In the genomic region with DNA sequence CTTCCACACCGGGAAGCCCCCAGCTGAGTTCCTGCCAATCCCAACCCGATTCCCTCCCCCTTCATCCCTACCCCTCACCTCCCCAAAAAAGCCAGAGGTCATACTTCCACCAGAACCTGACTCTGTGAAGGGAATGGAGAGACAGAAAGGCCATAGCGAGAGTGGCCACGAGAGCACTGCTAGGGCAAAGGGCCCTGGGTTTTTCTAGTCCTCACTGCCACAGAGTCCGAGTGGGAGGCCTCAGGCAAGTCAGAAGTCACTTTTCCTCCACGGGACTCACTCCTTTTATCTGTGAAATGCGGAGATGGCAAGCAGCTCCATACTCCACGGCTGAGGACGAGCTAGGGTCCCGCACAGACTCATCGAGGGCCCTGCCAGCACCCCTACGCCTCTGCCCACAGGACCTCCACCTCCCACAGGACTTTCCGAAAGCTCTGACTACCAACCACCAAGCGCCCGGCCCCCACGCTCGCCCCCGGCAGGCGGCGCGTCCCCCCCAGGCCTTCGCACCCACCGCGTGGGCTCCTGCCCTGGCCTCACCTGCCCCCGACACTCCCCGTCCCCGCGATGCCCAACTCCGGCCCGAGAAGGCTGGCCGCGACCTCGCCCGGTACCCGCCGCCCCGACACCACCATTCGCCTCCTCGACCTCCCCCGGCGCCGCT, we compare ENCODE assay signal across 8 cellular contexts. TPM values are rescaled to one million over a fixed set of nuclear protein-coding genes. Genes with fewer than 3 reads are reported as not detected.
DNase-seq lines count a peak whose midpoint lies in the region; ATAC-seq, FAIRE-seq and TF ChIP-seq lines count a peak whose summit lies in the region.

No MANE protein-coding gene starts in this region.

- H2BK120ac ChIP-seq in H1 (replicated peaks; ENCODE audit: low read depth, low read length) = no peak overlapping the region

- ATAC-seq in GM21367 (IDR thresholded peaks at IDR 0.05; ENCODE audit: unreplicated experiment) (peak; percentile 10), mucosa of descending colon (peak; percentile 20)

- no peak for TF ChIP-seq RAD21 in H1 (IDR thresholded peaks at IDR 0.05 in 1 of 2, conservative IDR thresholded peaks at IDR 0.05 in 1 of 2; ENCODE audit: low read depth in 2 of 2, low read length in 2 of 2)

- POLR2A ChIA-PET in H1 (lab: Charles Lee; ENCODE audit: partially characterized antibody) = interaction anchor here (0.7 to 2.0 kb wide), 9 partner anchors 10 to 186 kb away, joined by 3 to 11 read pairs (median 4); a partner anchor contains a TSS

- no peak overlapping the region for H2BK5ac ChIP-seq in H1 (ENCODE audit: low read depth, low read length)

- intact Hi-C loops in mucosa of descending colon (cut with DNase I, micrococcal nuclease) = loop anchor here in 1 of 2 donors (5.0 kb wide), 1 partner anchor 101 kb away; no protein-coding TSS in a partner anchor

- 3% methylated on average over 12 of the region's 42 CpGs; no CpG with 5 or more reads in 1 of the 2 experiments for WGBS in H1 (ENCODE audit: extremely low coverage in 1 of 2, insufficient coverage in 1 of 2, insufficient read length in 1 of 2, insufficient replicate concordance in 2 of 2, low coverage in 1 of 2, low lambda C conversion rate in 2 of 2, missing lambda C conversion rate in 1 of 2), 2 experiments

- H2BK15ac ChIP-seq in H1 (ENCODE audit: low read length) = no peak overlapping the region

- DNase-seq in activated CD8-positive, alpha-beta memory T cell treated with anti-CD3 and anti-CD28 coated beads for 24 hours = peak; percentile 81
- DNase-seq in H1 (ENCODE audit: low read depth in 1 of 2, low spot score in 2 of 2) (no peak), mucosa of descending colon (peak; percentile 49 to 77 (median 72)), SKM-1 (lab: John Stamatoyannopoulos, UW; ENCODE audit: unreplicated experiment) (no peak)
- peak; percentile 22 to 41 for DNase-seq in stimulated activated CD8-positive, alpha-beta memory T cell treated with anti-CD3 and anti-CD28 coated beads, Interleukin-7, amount 100 ng/mL, for 1 hour (ENCODE audit: low read depth in 2 of 2)

- peaks cover 44 to 85% (median 69%) of the 10 kb centered on the region in 10 experiments for H3K4me1 ChIP-seq in BLaER1 treated with 17β-estradiol and CSF1 and Interleukin-3, amounts not matched to agents 10 nM and 100 nM
- peaks cover 0 to 2% (median 0%) of the 10 kb centered on the region in 4 experiments; a peak in 2 of 7 replicates for H3K4me1 ChIP-seq in H1 (replicated peaks in 1 of 4; ENCODE audit: control insufficient read depth in 3 of 4, insufficient read depth in 4 of 4, low read length in 3 of 4)
- H3K4me1 ChIP-seq in mucosa of descending colon (ENCODE audit: low read depth) = peaks cover 21% of the 10 kb centered on the region

- TF ChIP-seq CTCF in H1 (IDR thresholded peaks at IDR 0.05; ENCODE audit: control extremely low read depth in 1 of 3, insufficient read depth in 1 of 3, low read depth in 1 of 3, low read length in 3 of 3) = no peak
- TF ChIP-seq CTCF in mucosa of descending colon (IDR thresholded peaks at IDR 0.05) = no peak

- peaks cover 15 to 34% (median 31%) of the 10 kb centered on the region in 11 experiments for H3K36me3 ChIP-seq in BLaER1 treated with 17β-estradiol and CSF1 and Interleukin-3, amounts not matched to agents 10 nM and 100 nM
- H3K36me3 ChIP-seq in KOPT-K1 (ENCODE audit: insufficient read depth, low read length) (peaks cover 28% of the 10 kb centered on the region), H1 (ENCODE audit: control insufficient read depth in 2 of 4, insufficient read depth in 4 of 4, low read length in 3 of 4) (peaks cover 0 to 4% (median 1%) of the 10 kb centered on the region in 4 experiments; a peak in 1 of 8 replicates), mucosa of descending colon (ENCODE audit: low read depth) (no peaks in the 10 kb centered on the region)

- peak overlapping the region; percentile 62; the same call in 1 of the 2 replicates for H4K8ac ChIP-seq in H1 (ENCODE audit: extremely low read depth, insufficient read depth, low read length)

- peak overlapping the region; percentile 32; the same call in 1 of the 2 replicates for H3K18ac ChIP-seq in H1 (ENCODE audit: extremely low read depth, low read length)

- no peak overlapping the region for H2AK5ac ChIP-seq in H1 (ENCODE audit: low read depth, low read length)

- H3K23me2 ChIP-seq in H1 (ENCODE audit: low read depth, low read length) = peaks cover 8% of the 10 kb centered on the region; the same call in 1 of the 2 replicates

- H3K4me3 ChIP-seq in BLaER1 treated with 17β-estradiol and CSF1 and Interleukin-3, amounts not matched to agents 10 nM and 100 nM = peak overlapping the region; percentile 70 to 91 (median 83)
- H3K4me3 ChIP-seq in H1 (ENCODE audit: extremely low read depth in 1 of 4, insufficient read depth in 2 of 4, low read depth in 3 of 4, low read length in 4 of 4) (peak overlapping the region; percentile 75 to 92 (median 84)), mucosa of descending colon (peak overlapping the region; percentile 56)

- H2AFZ ChIP-seq in H1 (ENCODE audit: low read length) = no peak overlapping the region

- peaks cover 7 to 52% (median 43%) of the 10 kb centered on the region in 11 experiments; a peak in 19 of 22 replicates for H4K20me1 ChIP-seq in BLaER1 treated with 17β-estradiol and CSF1 and Interleukin-3, amounts not matched to agents 10 nM and 100 nM
- peaks cover 0 to 9% of the 10 kb centered on the region in 2 experiments for H4K20me1 ChIP-seq in H1 (replicated peaks in 1 of 2; ENCODE audit: control insufficient read depth in 1 of 2, insufficient read depth in 2 of 2, low read length in 2 of 2)

- TF ChIP-seq EP300 in H1 (IDR thresholded peaks at IDR 0.05; ENCODE audit: borderline replicate concordance in 1 of 2, low read depth in 2 of 2, low read length in 2 of 2) = no peak

- peak overlapping the region; percentile 87 to 99 (median 92) for H3K9ac ChIP-seq in BLaER1 treated with 17β-estradiol and CSF1 and Interleukin-3, amounts not matched to agents 10 nM and 100 nM
- H3K9ac ChIP-seq in H1 (replicated peaks in 1 of 4; ENCODE audit: extremely low read depth in 1 of 4, low read depth in 3 of 4, low read length in 3 of 4) = peak overlapping the region; percentile 68 to 95 (median 75); a peak in 6 of 7 replicates

- no peak overlapping the region for H2BK20ac ChIP-seq in H1 (ENCODE audit: low read length)

- no peak overlapping the region for H3K23ac ChIP-seq in H1 (ENCODE audit: insufficient read length)

- H4K91ac ChIP-seq in H1 (replicated peaks; ENCODE audit: insufficient read length, low read length) = no peak overlapping the region

- H3K14ac ChIP-seq in H1 (ENCODE audit: insufficient read length) = no peak overlapping the region

- H3K27ac ChIP-seq in BLaER1 treated with 17β-estradiol and CSF1 and Interleukin-3, amounts not matched to agents 10 nM and 100 nM = peak overlapping the region; percentile 82 to 96 (median 91)
- H3K27ac ChIP-seq in KOPT-K1 (ENCODE audit: low read depth, low read length, poor library complexity, severe bottlenecking) (peak overlapping the region; percentile 73), H1 (ENCODE audit: low read depth, low read length) (no peak overlapping the region)

- H3K4me2 ChIP-seq in BLaER1 treated with 17β-estradiol and CSF1 and Interleukin-3, amounts not matched to agents 10 nM and 100 nM = peak overlapping the region; percentile 81 to 95 (median 92)
- H3K4me2 ChIP-seq in H1 (ENCODE audit: insufficient read depth in 1 of 2, low read depth in 2 of 2, low read length in 2 of 2) = peak overlapping the region; percentile 71 to 99

- CTCF ChIA-PET in H1 (lab: Charles Lee; ENCODE audit: partially characterized antibody) = interaction anchor here (0.7 to 3.8 kb wide), 7 partner anchors 8 to 883 kb away, joined by 3 to 50 read pairs (median 3); no protein-coding TSS in a partner anchor

- no peaks in the 10 kb centered on the region for H3K9me3 ChIP-seq in BLaER1 treated with 17β-estradiol and CSF1 and Interleukin-3, amounts not matched to agents 10 nM and 100 nM (replicated peaks in 1 of 11)
- H3K9me3 ChIP-seq in KOPT-K1 (ENCODE audit: insufficient read depth, low read length, poor library complexity, severe bottlenecking) (no peaks in the 10 kb centered on the region), H1 (ENCODE audit: insufficient read depth in 2 of 2, low read depth in 1 of 2, low read length in 1 of 2) (no peaks in the 10 kb centered on the region), mucosa of descending colon (no peaks in the 10 kb centered on the region)

- no peak overlapping the region for H2BK12ac ChIP-seq in H1 (ENCODE audit: low read depth, low read length)

- 0 out of 3 replicates have a peak, but pooled peaks of 1 of the 2 experiments have one; percentile 36 for TF ChIP-seq POLR2A in H1 (IDR thresholded peaks at IDR 0.05; ENCODE audit: control extremely low read depth in 1 of 2, low read depth in 2 of 2, low read length in 2 of 2)

- no peak for FAIRE-seq in H1 (lab: Jason Lieb, UNC)

- H3K4ac ChIP-seq in H1 (replicated peaks; ENCODE audit: insufficient read length, low read depth, low read length) = no peak overlapping the region

- H3K27me3 ChIP-seq in BLaER1 treated with 17β-estradiol and CSF1 and Interleukin-3, amounts not matched to agents 10 nM and 100 nM = peaks cover 0 to 12% (median 5%) of the 10 kb centered on the region in 11 experiments; a peak in 4 of 22 replicates
- peaks cover 0 to 6% (median 4%) of the 10 kb centered on the region in 4 experiments; a peak in 1 of 7 replicates for H3K27me3 ChIP-seq in H1 (replicated peaks in 1 of 4; ENCODE audit: control insufficient read depth in 3 of 4, extremely low read depth in 1 of 4, insufficient read depth in 3 of 4, low read length in 3 of 4)

- no peak overlapping the region for H4K5ac ChIP-seq in H1 (ENCODE audit: insufficient read length, low read depth, low read length)

- H3K79me2 ChIP-seq in H1 (ENCODE audit: control insufficient read depth in 1 of 2, insufficient read depth in 2 of 2, low read length in 2 of 2) = peaks cover 12 to 51% of the 10 kb centered on the region in 2 experiments

- no peaks in the 10 kb centered on the region for H3K79me1 ChIP-seq in H1 (ENCODE audit: low read depth, low read length)

- H3K56ac ChIP-seq in H1 (replicated peaks; ENCODE audit: insufficient read length, low read depth, low read length) = no peak overlapping the region

TF ChIP-seq in H1, 55 proteins besides CTCF, POLR2A, EP300 and RAD21 (continues in another document):
- TF ChIP-seq EZH2 (IDR thresholded peaks at IDR 0.05; ENCODE audit: low read depth, low read length, severe bottlenecking) (no peak), RNF2 (IDR thresholded peaks at IDR 0.05; ENCODE audit: borderline replicate concordance, low read depth, low read length, missing control alignments, poor library complexity, severe bottlenecking) (no peak)

RNA-seq across cellular contexts. Expression of a gene that starts 0.8 kb away (rescaled TPM):
- total RNA-seq in H1 (2021; fragmentation: NEBNext Ultra II Directional; extraction: Animal tissue kit (Norgen Biotek cat#: 25700)) = 84.2 and 92.2 TPM in 2 replicates
- polyA plus RNA-seq in H1 (2011; rRNA removed) = 12.5 and 18.6 TPM in 2 replicates
- 27.6 TPM for polyA plus RNA-seq in H1 (2011; cell fraction: cytosol; rRNA removed)
- polyA plus RNA-seq in H1 (2011; cell fraction: nucleus; rRNA removed) = 13.1 TPM
- 16.4 to 27.5 TPM (median 25.0 TPM) in 4 replicates for polyA plus RNA-seq in H1 (2012, experiment 1 of 2)
- 1.3 TPM for polyA plus RNA-seq in H1 (2012, experiment 2 of 2)
- polyA plus RNA-seq in H1 (2013, experiment 1 of 2) = 40.8 TPM
- 42.0 TPM for polyA plus RNA-seq in H1 (2013, experiment 2 of 2)
- polyA minus RNA-seq in H1 (2011; rRNA and poly(A)+ RNA removed) = 86.9 and 138 TPM in 2 replicates
- polyA minus RNA-seq in H1 (2011; cell fraction: cytosol; rRNA and poly(A)+ RNA removed) = 45.7 TPM
- 89.9 TPM for polyA minus RNA-seq in H1 (2011; cell fraction: nucleus; rRNA and poly(A)+ RNA removed)
- 10 to 100 TPM; 76.2 to 96.1 (median 83.9) TPM for total RNA-seq in mucosa of descending colon

Comparison
In these comparisons a context has a peak if more than half of its experiments do, and no peak if none do; other contexts are left out.
1. DNase-seq: peak in activated CD8-positive, alpha-beta memory T cell treated with anti-CD3 and anti-CD28 coated beads for 24 hours (single experiment), mucosa of descending colon (3 of 3) and stimulated activated CD8-positive, alpha-beta memory T cell treated with anti-CD3 and anti-CD28 coated beads, Interleukin-7, amount 100 ng/mL, for 1 hour (2 of 2); none in H1 (0 of 2) and SKM-1 (single experiment).
2. Peak in every context shown above with its lines, with median percentiles within 50 percentile points of each other: H3K4me3 ChIP-seq.